Comparison of ENCODE assay signal across 13 cellular contexts in the genomic region with DNA sequence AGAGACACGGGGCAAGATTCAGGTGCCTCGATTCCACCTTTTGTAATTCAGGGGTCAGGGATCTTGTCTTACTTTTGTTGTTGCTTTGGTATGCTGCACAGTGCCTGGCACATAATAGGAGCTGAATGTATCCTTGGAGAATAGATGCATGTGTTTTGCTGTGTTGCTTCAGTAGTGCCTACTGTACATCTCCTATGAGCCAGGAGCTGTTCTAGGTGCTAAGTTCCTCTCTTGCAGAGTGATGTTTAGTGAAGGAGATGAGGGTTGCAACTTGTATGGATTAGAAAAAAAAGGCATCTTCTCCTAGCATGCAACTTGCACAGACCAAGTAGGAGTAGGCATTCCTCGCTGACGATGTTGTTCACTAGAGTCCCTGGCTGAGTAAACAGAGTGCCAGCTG.
A peak's percentile ranks its signal among the peaks of the same experiment; 100 is the strongest.
DNase-seq lines count a peak whose midpoint lies in the region; ATAC-seq and TF ChIP-seq lines count a peak whose summit lies in the region.
"Had no signal": no experiment of that assay in that cellular context is flagged by ENCODE, and none has a peak within 500 bp of the region (broad histone marks: within the 10 kb centered on the region; RNA-seq: fewer than 3 reads in every experiment).

No MANE protein-coding gene starts in this region.

- H2BK15ac ChIP-seq in IMR-90 (ENCODE audit: low read depth, low read length) = 0 out of 3 replicates have a peak overlapping the region, but pooled peaks have one; percentile 15

- peak overlapping the region; percentile 0; the same call in 1 of the 2 replicates for H3K56ac ChIP-seq in IMR-90 (ENCODE audit: extremely low read depth, insufficient read depth, low read length)

- 0 out of 2 replicates have a peak overlapping the region, but pooled peaks have one; percentile 5 for H4K91ac ChIP-seq in IMR-90 (ENCODE audit: insufficient read depth, low read depth, low read length)

- peaks cover 13% of the 10 kb centered on the region for H3K36me3 Mint-ChIP-seq in osteocyte (ENCODE audit: unreplicated experiment)
- H3K36me3 Mint-ChIP-seq: CD4-positive, CD25-positive, alpha-beta regulatory T cell had no signal

- H4K5ac ChIP-seq in IMR-90 (ENCODE audit: low read depth, low read length) = no peak overlapping the region

- peak; percentile 51 for ATAC-seq in IMR-90 (ENCODE audit: low read depth)
- no peak for ATAC-seq in GM21737 (IDR thresholded peaks at IDR 0.05; ENCODE audit: unreplicated experiment)
- no peak for ATAC-seq in HG02588 (IDR thresholded peaks at IDR 0.05; ENCODE audit: unreplicated experiment)
- ATAC-seq: GM12878 had no signal

- H2AK9ac ChIP-seq in IMR-90 (replicated peaks; ENCODE audit: low read depth, low read length, poor library complexity) = no peak overlapping the region

- H4K8ac ChIP-seq in IMR-90 (ENCODE audit: low read depth in 2 of 2, low read length in 2 of 2) = no peak overlapping the region

- dilution Hi-C loops in IMR-90 (cut with HindIII; ENCODE audit: low sequenced_read_pairs, unreplicated experiment) = no loop called here

- H3K9ac ChIP-seq in IMR-90 (ENCODE audit: low read depth, low read length) = no peak overlapping the region
- H3K9ac ChIP-seq: BLaER1 treated with 17β-estradiol and CSF1 and Interleukin-3, amounts not matched to agents 10 nM and 100 nM; GM23248 had no signal

- peaks cover 25 to 64% of the 10 kb centered on the region in 2 experiments for H3K79me1 ChIP-seq in IMR-90 (ENCODE audit: low read depth in 1 of 2, low read length in 2 of 2)

- intact Hi-C loops in IMR-90 (cut with micrococcal nuclease) = loop anchor here (5.0 kb wide), 1 partner anchor 91 kb away; no protein-coding TSS in a partner anchor

- H3K18ac ChIP-seq in IMR-90 (ENCODE audit: low read depth, low read length) = no peak overlapping the region

- 95% methylated on average over 3 of the region's 4 CpGs; no CpG with 5 or more reads in 1 of the 2 experiments for WGBS in IMR-90 (ENCODE audit: extremely low coverage in 2 of 2, insufficient read length in 1 of 2), 2 experiments

- no TSS peak for BruUV-seq in IMR-90 (replicated peaks; lab: Mats Ljungman, UMichigan)

- no peaks in the 10 kb centered on the region for H4K20me1 ChIP-seq in IMR-90 (ENCODE audit: insufficient read depth, low read length)
- H4K20me1 ChIP-seq: BLaER1 treated with 17β-estradiol and CSF1 and Interleukin-3, amounts not matched to agents 10 nM and 100 nM had no signal

- peak; percentile 19 for DNase-seq in EH (ENCODE audit: low read depth)
- DNase-seq in IMR-90 = peak; percentile 18
- DNase-seq in osteocyte (ENCODE audit: extremely low spot score, unreplicated experiment) = no peak
- no peak for DNase-seq in NAMALWA (ENCODE audit: low spot score)
- DNase-seq: ACHN; CD4-positive, CD25-positive, alpha-beta regulatory T cell; GM23248; H7 had no signal

- in situ Hi-C loops in IMR-90 (cut with MboI; ENCODE audit: low sequenced_read_pairs) = no loop called here

- no peak overlapping the region for H3K4me2 ChIP-seq in IMR-90 (ENCODE audit: low read depth, low read length)
- H3K4me2 ChIP-seq: BLaER1 treated with 17β-estradiol and CSF1 and Interleukin-3, amounts not matched to agents 10 nM and 100 nM had no signal

- H3K4me1 ChIP-seq in IMR-90 (ENCODE audit: control insufficient read depth, insufficient read depth, low read length) = peaks cover 7% of the 10 kb centered on the region
- H3K4me1 ChIP-seq: BLaER1 treated with 17β-estradiol and CSF1 and Interleukin-3, amounts not matched to agents 10 nM and 100 nM had no signal

- H3K23ac ChIP-seq in IMR-90 (ENCODE audit: low read depth, low read length) = no peak overlapping the region

- POLR2A ChIA-PET in IMR-90 (lab: Charles Lee; ENCODE audit: unreplicated experiment) = no interaction called here

- no peaks in the 10 kb centered on the region for H3K36me3 ChIP-seq in IMR-90 (ENCODE audit: control insufficient read depth, insufficient read depth, low read length)
- H3K36me3 ChIP-seq: BLaER1 treated with 17β-estradiol and CSF1 and Interleukin-3, amounts not matched to agents 10 nM and 100 nM had no signal

- peaks cover 31% of the 10 kb centered on the region for H3K9me1 ChIP-seq in IMR-90 (ENCODE audit: insufficient read depth, low read length)

- no peaks in the 10 kb centered on the region for H3K27me3 Mint-ChIP-seq in osteocyte (ENCODE audit: unreplicated experiment)
- H3K27me3 Mint-ChIP-seq: CD4-positive, CD25-positive, alpha-beta regulatory T cell had no signal

- TF ChIP-seq CTCF in IMR-90 (conservative IDR thresholded peaks at IDR 0.05; ENCODE audit: low read depth, low read length) (no peak), VCaP (conservative IDR thresholded peaks at IDR 0.05) (no peak), osteocyte (IDR thresholded peaks at IDR 0.05) (no peak)

- peak overlapping the region; percentile 47 for H2BK120ac ChIP-seq in IMR-90 (ENCODE audit: low read depth, low read length)

- no peaks in the 10 kb centered on the region for H3K27me3 ChIP-seq in IMR-90 (ENCODE audit: control insufficient read depth, insufficient read depth, low read length)
- H3K27me3 ChIP-seq: BLaER1 treated with 17β-estradiol and CSF1 and Interleukin-3, amounts not matched to agents 10 nM and 100 nM had no signal

- no peaks in the 10 kb centered on the region for H3K9me3 Mint-ChIP-seq in osteocyte (ENCODE audit: unreplicated experiment)

- no peak overlapping the region for H2AFZ ChIP-seq in IMR-90 (replicated peaks; ENCODE audit: low read length, poor library complexity)
- H2AFZ ChIP-seq: GM23248 had no signal

- peak overlapping the region; percentile 35; the same call in 1 of the 2 replicates for H2AK5ac ChIP-seq in IMR-90 (ENCODE audit: low read depth, low read length)

- no peak overlapping the region for H3K4me3 Mint-ChIP-seq in osteocyte (ENCODE audit: unreplicated experiment)
- H3K4me3 Mint-ChIP-seq: CD4-positive, CD25-positive, alpha-beta regulatory T cell had no signal

- peak overlapping the region; percentile 96 for H3K27ac Mint-ChIP-seq in osteocyte (ENCODE audit: unreplicated experiment)
- H3K27ac Mint-ChIP-seq: CD4-positive, CD25-positive, alpha-beta regulatory T cell had no signal

- H3K27ac ChIP-seq in IMR-90 (ENCODE audit: insufficient read depth, low read length) (no peak overlapping the region), VCaP (peak overlapping the region; percentile 66)
- H3K27ac ChIP-seq: BLaER1 treated with 17β-estradiol and CSF1 and Interleukin-3, amounts not matched to agents 10 nM and 100 nM; GM23248 had no signal

- no peak overlapping the region for H3K4me3 ChIP-seq in IMR-90 (ENCODE audit: insufficient read depth, low read depth, low read length)
- H3K4me3 ChIP-seq: BLaER1 treated with 17β-estradiol and CSF1 and Interleukin-3, amounts not matched to agents 10 nM and 100 nM; GM12878; GM23248 had no signal

- peak overlapping the region; percentile 13; the same call in 1 of the 2 replicates for H3K4ac ChIP-seq in IMR-90 (ENCODE audit: low read depth, low read length)

- H3K9me3 ChIP-seq in IMR-90 (ENCODE audit: control insufficient read depth, insufficient read depth, low read length) = no peaks in the 10 kb centered on the region
- H3K9me3 ChIP-seq: BLaER1 treated with 17β-estradiol and CSF1 and Interleukin-3, amounts not matched to agents 10 nM and 100 nM had no signal

- no peak for TF ChIP-seq RAD21 in IMR-90 (IDR thresholded peaks at IDR 0.05; ENCODE audit: low read length)

- peak overlapping the region; percentile 21; the same call in 1 of the 2 replicates for H2BK20ac ChIP-seq in IMR-90 (ENCODE audit: low read depth, low read length)

- H3K14ac ChIP-seq in IMR-90 (replicated peaks; ENCODE audit: low read depth, low read length) = no peak overlapping the region; the same call in 1 of the 2 replicates

- CTCF ChIA-PET in IMR-90 (lab: Yijun Ruan, JAX) = interaction anchor here (0.5 to 0.8 kb wide), 2 partner anchors 14 to 213 kb away, joined by 3 to 5 read pairs; no protein-coding TSS in a partner anchor

- peaks cover 34% of the 10 kb centered on the region for H3K4me1 Mint-ChIP-seq in osteocyte (ENCODE audit: unreplicated experiment)
- H3K4me1 Mint-ChIP-seq: CD4-positive, CD25-positive, alpha-beta regulatory T cell had no signal

- H2BK5ac ChIP-seq in IMR-90 (ENCODE audit: low read depth, low read length, poor library complexity, severe bottlenecking) = no peak overlapping the region

- TF ChIP-seq POLR2A in IMR-90 (IDR thresholded peaks at IDR 0.05; ENCODE audit: low read depth, low read length) = no peak

TF ChIP-seq in IMR-90, 13 proteins besides CTCF, POLR2A, EP300 and RAD21:
- TF ChIP-seq, protein P1, sequence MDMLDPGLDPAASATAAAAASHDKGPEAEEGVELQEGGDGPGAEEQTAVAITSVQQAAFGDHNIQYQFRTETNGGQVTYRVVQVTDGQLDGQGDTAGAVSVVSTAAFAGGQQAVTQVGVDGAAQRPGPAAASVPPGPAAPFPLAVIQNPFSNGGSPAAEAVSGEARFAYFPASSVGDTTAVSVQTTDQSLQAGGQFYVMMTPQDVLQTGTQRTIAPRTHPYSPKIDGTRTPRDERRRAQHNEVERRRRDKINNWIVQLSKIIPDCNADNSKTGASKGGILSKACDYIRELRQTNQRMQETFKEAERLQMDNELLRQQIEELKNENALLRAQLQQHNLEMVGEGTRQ (IDR thresholded peaks at IDR 0.05; ENCODE audit: low read depth, low read length) = no peak
- TF ChIP-seq MAZ (IDR thresholded peaks at IDR 0.05; ENCODE audit: borderline replicate concordance, low read depth, low read length) (no peak), RFX5 (IDR thresholded peaks at IDR 0.05; ENCODE audit: low read depth, low read length) (no peak), MXI1 (IDR thresholded peaks at IDR 0.05; ENCODE audit: borderline replicate concordance, low read depth, low read length) (no peak), NFE2L2 (IDR thresholded peaks at IDR 0.05; ENCODE audit: low read depth, low read length) (no peak), CHD1 (IDR thresholded peaks at IDR 0.05; ENCODE audit: low read depth, low read length) (no peak), BHLHE40 (IDR thresholded peaks at IDR 0.05; ENCODE audit: low read depth, low read length) (no peak), RCOR1 (IDR thresholded peaks at IDR 0.05; ENCODE audit: insufficient replicate concordance, low read length) (no peak), CEBPB (IDR thresholded peaks at IDR 0.05; ENCODE audit: low read depth, low read length) (no peak), SMC3 (IDR thresholded peaks at IDR 0.05; ENCODE audit: low read depth, low read length) (no peak), FOS (IDR thresholded peaks at IDR 0.05; ENCODE audit: low read depth, low read length) (no peak)
- TF ChIP-seq, protein P2, sequence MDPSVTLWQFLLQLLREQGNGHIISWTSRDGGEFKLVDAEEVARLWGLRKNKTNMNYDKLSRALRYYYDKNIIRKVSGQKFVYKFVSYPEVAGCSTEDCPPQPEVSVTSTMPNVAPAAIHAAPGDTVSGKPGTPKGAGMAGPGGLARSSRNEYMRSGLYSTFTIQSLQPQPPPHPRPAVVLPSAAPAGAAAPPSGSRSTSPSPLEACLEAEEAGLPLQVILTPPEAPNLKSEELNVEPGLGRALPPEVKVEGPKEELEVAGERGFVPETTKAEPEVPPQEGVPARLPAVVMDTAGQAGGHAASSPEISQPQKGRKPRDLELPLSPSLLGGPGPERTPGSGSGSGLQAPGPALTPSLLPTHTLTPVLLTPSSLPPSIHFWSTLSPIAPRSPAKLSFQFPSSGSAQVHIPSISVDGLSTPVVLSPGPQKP (IDR thresholded peaks at IDR 0.05; ENCODE audit: borderline replicate concordance, low read depth, low read length) = no peak

Comparison
In these comparisons a context has a peak if more than half of its experiments do, and no peak if none do; other contexts are left out.
1. DNase-seq: peak in EH (single experiment) and IMR-90 (single experiment); none in osteocyte (single experiment) and NAMALWA (single experiment).